Comparison of ENCODE assay signal across 30 cellular contexts in genomic region chr2:119195887-119196286, GRCh38. TPM values are rescaled to one million over a fixed set of nuclear protein-coding genes. Genes with fewer than 3 reads are reported as not detected.
"Had no signal": no experiment of that assay in that cellular context is flagged by ENCODE, and none has a peak within 500 bp of the region (broad histone marks: within the 10 kb centered on the region; RNA-seq: fewer than 3 reads in every experiment).

No MANE protein-coding gene starts in this region.

- H3K27ac Mint-ChIP-seq: activated CD8-positive, alpha-beta T cell treated with anti-CD3 and anti-CD28 coated beads, Interleukin-2, amount 10 ng/mL, durations not matched to agents 7 days and 5 days; activated naive CD4-positive, alpha-beta T cell treated with anti-CD3 and anti-CD28 coated beads, Interleukin-2, amount 50 U/mL, for 72 hours; naive thymus-derived CD8-positive, alpha-beta T cell; neural progenitor cell; progenitor cell of endocrine pancreas; T-cell; T-helper 2 cell treated with Interferon-gamma antibody and Interleukin-4, amounts not matched to agents 5 μg/mL and 100 μg/mL, for 36 hours had no signal

- H3K36me3 Mint-ChIP-seq: activated naive CD4-positive, alpha-beta T cell treated with anti-CD3 and anti-CD28 coated beads, Interleukin-2, amount 50 U/mL, for 72 hours; neural progenitor cell; T-cell had no signal

- FAIRE-seq: kidney had no signal

- H2AFZ ChIP-seq: neural progenitor cell had no signal

- H3K27ac ChIP-seq: adrenal gland, ascending aorta, brain microvascular endothelial cell, esophagus muscularis mucosa, gastrocnemius medialis, lower lobe of right lung, neural progenitor cell, upper lobe of right lung, WERI-Rb-1 had no signal

- H3K36me3 ChIP-seq: adrenal gland, ascending aorta, brain microvascular endothelial cell, esophagus muscularis mucosa, gastrocnemius medialis, lower lobe of right lung, neural progenitor cell, upper lobe of right lung, WERI-Rb-1 had no signal

- H3K4me2 ChIP-seq: neural progenitor cell had no signal

- H3K4me1 ChIP-seq: ascending aorta, esophagus muscularis mucosa, gastrocnemius medialis had no signal

- H3K4me3 Mint-ChIP-seq: activated CD8-positive, alpha-beta T cell treated with anti-CD3 and anti-CD28 coated beads, Interleukin-2, amount 10 ng/mL, durations not matched to agents 7 days and 5 days; naive thymus-derived CD8-positive, alpha-beta T cell; neural progenitor cell; T-cell; T-helper 2 cell treated with Interferon-gamma antibody and Interleukin-4, amounts not matched to agents 5 μg/mL and 100 μg/mL, for 36 hours had no signal

- ATAC-seq: activated CD8-positive, alpha-beta T cell treated with anti-CD3 and anti-CD28 coated beads, Interleukin-2, amount 10 ng/mL, durations not matched to agents 7 days and 5 days; activated naive CD4-positive, alpha-beta T cell treated with anti-CD3 and anti-CD28 coated beads, Interleukin-2, amount 50 U/mL, for 72 hours; gastrocnemius medialis; lower lobe of right lung; naive thymus-derived CD8-positive, alpha-beta T cell; T-cell; upper lobe of right lung had no signal

- H3K9ac ChIP-seq: neural progenitor cell had no signal

- H3K9me3 ChIP-seq: adrenal gland, ascending aorta, esophagus muscularis mucosa, gastrocnemius medialis, lower lobe of right lung, upper lobe of right lung had no signal

- DNase-seq: activated CD4-positive, alpha-beta T cell treated with anti-CD3 and anti-CD28 coated beads for 1 hour; activated CD4-positive, alpha-beta T cell treated with anti-CD3 and anti-CD28 coated beads, Interleukin-2, amount 50 U/mL, for 1 hour; activated CD8-positive, alpha-beta T cell treated with anti-CD3 and anti-CD28 coated beads, Interleukin-2, amount 10 ng/mL, durations not matched to agents 7 days and 5 days; activated gamma-delta T cell treated with Interleukin-2 at 50 U/mL for 16 hours; activated T-cell treated with anti-CD3 and anti-CD28 coated beads, Interleukin-2, amount 50 U/mL, for 1 hour; adrenal gland; brain microvascular endothelial cell; caudate nucleus; effector CD8-positive, alpha-beta T cell; gastrocnemius medialis; hippocampal formation; kidney; lower lobe of right lung; naive thymus-derived CD8-positive, alpha-beta T cell; retina; stimulated activated CD4-positive, alpha-beta T cell treated with anti-CD3 and anti-CD28 coated beads, Interleukin-4, amount 100 ng/mL, for 24 hours; stimulated activated naive CD4-positive, alpha-beta T cell treated with Interleukin-2 at 50 U/mL for 16 hours; T-cell; upper lobe of right lung; WERI-Rb-1 had no signal

- H3K4me1 Mint-ChIP-seq: naive thymus-derived CD8-positive, alpha-beta T cell; T-cell had no signal

- H3K4me3 ChIP-seq: adrenal gland, ascending aorta, esophagus muscularis mucosa, gastrocnemius medialis, lower lobe of right lung, neural progenitor cell, upper lobe of right lung had no signal

- H3K27me3 ChIP-seq: adrenal gland, ascending aorta, gastrocnemius medialis, upper lobe of right lung had no signal

- H3K9me3 Mint-ChIP-seq: activated naive CD4-positive, alpha-beta T cell treated with anti-CD3 and anti-CD28 coated beads, Interleukin-2, amount 50 U/mL, for 72 hours; naive thymus-derived CD8-positive, alpha-beta T cell; T-cell; T-helper 2 cell treated with Interferon-gamma antibody and Interleukin-4, amounts not matched to agents 5 μg/mL and 100 μg/mL, for 36 hours had no signal

RNA-seq across cellular contexts. Expression of gene STEAP3, which starts 27.7 kb away (rescaled TPM):
- total RNA-seq: naive thymus-derived CD8-positive, alpha-beta T cell had no signal

RNA-seq across cellular contexts. Expression of gene C1QL2, which starts 37.3 kb away (rescaled TPM):
- total RNA-seq: activated CD8-positive, alpha-beta T cell treated with anti-CD3 and anti-CD28 coated beads, Interleukin-2, amount 10 ng/mL, durations not matched to agents 7 days and 5 days; activated naive CD4-positive, alpha-beta T cell treated with anti-CD3 and anti-CD28 coated beads, Interleukin-2, amount 50 U/mL, for 72 hours; adrenal gland; dermis blood vessel endothelial cell; endothelial cell of umbilical vein; esophagus muscularis mucosa; gastrocnemius medialis; kidney; lower lobe of right lung; mesenteric fat pad; naive thymus-derived CD8-positive, alpha-beta T cell; omental fat pad; T-cell; upper lobe of right lung had no signal
- polyA plus RNA-seq: adrenal gland; endothelial cell of umbilical vein; naive thymus-derived CD8-positive, alpha-beta T cell had no signal
